In the genomic region with DNA sequence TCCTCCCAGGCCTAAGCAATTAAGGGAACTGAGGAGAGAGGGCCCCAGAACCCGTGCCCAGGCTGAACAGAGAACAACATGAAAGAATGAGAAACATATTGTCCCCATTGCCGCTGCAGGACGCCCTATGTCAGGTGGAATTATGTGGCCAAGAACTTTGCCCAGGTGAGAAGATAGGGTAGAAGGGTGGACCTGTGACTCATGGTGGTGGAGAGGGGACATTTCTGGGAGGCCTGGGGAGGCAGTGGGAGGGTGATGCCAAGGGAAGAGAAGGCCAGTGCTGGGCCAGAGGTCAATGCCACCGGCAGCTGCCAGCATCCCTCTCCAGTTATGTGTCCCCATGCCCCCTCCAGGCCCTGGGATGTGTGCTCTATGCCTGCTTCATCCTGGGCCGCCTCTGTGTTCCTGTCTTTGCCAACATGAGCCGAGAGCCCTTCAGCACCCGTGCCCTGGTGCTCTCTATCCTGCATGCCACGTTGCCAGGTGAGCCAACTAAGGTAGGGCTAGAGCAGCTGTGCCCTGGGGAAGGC, we compare ENCODE assay signal across 1 cellular context.
TF ChIP-seq lines count a peak whose summit lies in the region.

No MANE protein-coding gene starts in this region.

TF ChIP-seq in HepG2, 621 proteins besides CTCF, POLR2A, EP300 and RAD21:
- TF ChIP-seq GLI4 (CRISPR knock-in tag; IDR thresholded peaks at IDR 0.05; ENCODE audit: borderline replicate concordance) = no peak
- no peak for TF ChIP-seq ZFP36 (IDR thresholded peaks at IDR 0.05; ENCODE audit: borderline replicate concordance, low read depth, low read length, partially characterized antibody)
- peak; percentile 48 for TF ChIP-seq AGO2 (optimal IDR thresholded peaks at IDR 0.05; ENCODE audit: low read depth, low read length)
